ENCODE assay signal across 25 cellular contexts in genomic region chr3:40020689-40021088, GRCh38.
"Had no signal": no experiment of that assay in that cellular context is flagged by ENCODE, and none has a peak within 500 bp of the region (broad histone marks: within the 10 kb centered on the region; RNA-seq: fewer than 3 reads in every experiment).

No MANE protein-coding gene starts in this region.

- H3K9ac ChIP-seq: KMS-11 had no signal

- H3K4me3 Mint-ChIP-seq: IgD-negative memory B cell had no signal

- H3K9me3 ChIP-seq: SJSA1 had no signal

- H3K36me3 ChIP-seq: SJSA1 had no signal

- DNase-seq: Kasumi-1, MM.1S, NCI-H1092 treated with DMSO at 0.1 percent for 48 hours, NCI-H1436, NCI-H187, NCI-H2029, NCI-H2081 treated with DMSO at 0.1 percent for 48 hours, NCI-H2171, NCI-H226, NCI-H446, NCI-H510A, NCI-H524 treated with DMSO at 0.1 percent for 48 hours, NCI-H69, NCI-H774, PC-3, SIG-M5 had no signal

- H3K27ac Mint-ChIP-seq: IgD-negative memory B cell had no signal

- H3K4me3 ChIP-seq: K562, SJSA1, SK-N-MC had no signal

- H3K27me3 ChIP-seq: SJSA1 had no signal

- FAIRE-seq: HTR-8/SVneo, K562 had no signal

- H3K4me2 ChIP-seq: KMS-11 had no signal

- ATAC-seq: K562, Panc1, PC-3 had no signal

- H3K4me1 ChIP-seq: SJSA1 had no signal

- H3K27ac ChIP-seq: HL-60, KMS-11, RWPE1, SJSA1, SK-N-MC had no signal
